8 cellular contexts compared by ENCODE assay signal in the genomic region with DNA sequence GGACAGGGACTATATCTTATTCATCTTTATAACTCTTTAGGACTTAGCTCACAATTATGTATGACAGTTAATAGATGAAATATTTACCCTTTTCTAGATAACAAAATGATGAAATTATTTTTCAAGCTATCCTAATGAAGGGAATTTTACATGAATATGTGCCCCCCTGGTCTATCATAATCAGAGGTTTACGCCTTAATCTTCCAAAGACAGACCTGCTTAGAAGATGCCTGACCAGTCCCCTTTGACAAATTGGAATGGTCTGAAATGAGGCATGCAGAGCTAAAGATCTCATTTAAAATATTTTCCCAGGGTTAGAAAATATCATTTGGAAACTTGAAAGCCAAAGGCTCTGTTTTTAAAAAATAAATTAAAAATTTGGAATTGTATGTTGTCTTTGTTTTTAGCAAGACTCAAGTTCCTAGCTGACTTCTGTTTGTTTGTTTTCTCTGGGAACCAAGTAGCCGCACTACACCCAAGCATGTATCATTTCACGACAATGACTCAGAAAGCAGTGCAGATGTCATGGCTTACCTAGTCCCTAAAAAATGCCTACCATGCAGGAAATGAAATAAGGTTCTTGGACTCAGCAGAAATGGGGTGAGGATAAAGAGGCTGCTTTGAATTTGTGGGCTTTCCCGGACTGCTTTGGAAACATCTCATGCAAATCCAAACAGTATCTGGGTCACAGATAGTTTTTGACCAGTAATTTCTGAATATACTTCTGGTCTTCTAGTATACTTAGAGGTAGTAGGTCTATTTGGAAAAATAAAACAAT.
DNase-seq lines count a peak whose midpoint lies in the region; ATAC-seq, FAIRE-seq and TF ChIP-seq lines count a peak whose summit lies in the region.

No MANE protein-coding gene starts in this region.

- H3K4me2 ChIP-seq in endothelial cell of umbilical vein (ENCODE audit: insufficient read depth, low read length), result peak overlapping the region; percentile 53

- H3K27ac ChIP-seq in HEK293 (ENCODE audit: extremely low read depth, low read depth, low read length), result no peak overlapping the region
- peak overlapping the region; percentile 82 for H3K27ac ChIP-seq in endothelial cell of umbilical vein (ENCODE audit: insufficient read depth, low read depth, low read length)
- peak overlapping the region in 1 of 2 donors; percentile 58 for H3K27ac ChIP-seq in uterus

- H3K4me3 ChIP-seq in HEK293 (ENCODE audit: low read depth, low read length), result no peak overlapping the region
- H3K4me3 ChIP-seq in endothelial cell of umbilical vein (replicated peaks in 1 of 3; ENCODE audit: insufficient read depth in 1 of 3, low read depth in 1 of 3, low read length in 3 of 3), result no peak overlapping the region
- H3K4me3 ChIP-seq in uterus, result no peak overlapping the region

- peak overlapping the region; percentile 49 for H3K4me3 Mint-ChIP-seq in stimulated activated effector memory CD8-positive, alpha-beta T cell treated with anti-CD3 and anti-CD28 coated beads, Interleukin-12 subunit alpha, Interleukin-12 subunit beta, amount 100 ng/mL, for 72 hours
- H3K4me3 Mint-ChIP-seq in nephron progenitor cell, result no peak overlapping the region

- H4K20me1 ChIP-seq in endothelial cell of umbilical vein (replicated peaks; ENCODE audit: control insufficient read depth, extremely low read depth, insufficient read depth, low read length), result no peaks in the 10 kb centered on the region

- H3K27me3 ChIP-seq in endothelial cell of umbilical vein (ENCODE audit: control insufficient read depth in 2 of 2, insufficient read depth in 2 of 2, low read length in 2 of 2) (no peaks in the 10 kb centered on the region), uterus (no peaks in the 10 kb centered on the region)

- CTCF ChIA-PET in HEK293 (lab: Yijun Ruan, JAX), result no interaction called here
- CTCF ChIA-PET in endothelial cell of umbilical vein (lab: Charles Lee), result interaction anchor here (1.0 kb wide), 1 partner anchor 15 kb away, joined by 4 read pairs; no protein-coding TSS in a partner anchor

- no peaks in the 10 kb centered on the region for H3K79me2 ChIP-seq in endothelial cell of umbilical vein (ENCODE audit: control insufficient read depth, insufficient read depth, low read length)

- H3K9me1 ChIP-seq in endothelial cell of umbilical vein (replicated peaks; ENCODE audit: control insufficient read depth, extremely low read depth, insufficient read depth, low read length), result no peaks in the 10 kb centered on the region

- dilution Hi-C loops in endothelial cell of umbilical vein (cut with MboI; ENCODE audit: extremely low pct_ligation_motif_present, low sequenced_read_pairs), result loop anchor here (25.0 kb wide), 1 partner anchor 154 kb away; the partner anchor contains the start of gene ZEB2

- TSS peak; percentile 34 for BruUV-seq in endothelial cell of umbilical vein (replicated peaks; lab: Mats Ljungman, UMichigan)

- peak overlapping the region; percentile 57 for H3K9ac ChIP-seq in endothelial cell of umbilical vein (replicated peaks; ENCODE audit: extremely low read depth, insufficient read depth, low read length)

- DNase-seq in NCI-H226, result peak; percentile 91
- DNase-seq in endothelial cell of umbilical vein (ENCODE audit: low read depth, low spot score), result peak; percentile 92
- DNase-seq in stimulated activated effector memory CD8-positive, alpha-beta T cell treated with anti-CD3 and anti-CD28 coated beads, Interleukin-12 subunit alpha, Interleukin-12 subunit beta, amount 100 ng/mL, for 72 hours (ENCODE audit: low spot score in 2 of 2), result peak in 1 of 2 donors; percentile 65
- DNase-seq in uterus, result no peak
- no peak for DNase-seq in NCI-H1105 (lab: John Stamatoyannopoulos, UW)
- DNase-seq in nephron progenitor cell, result no peak

- H3K36me3 ChIP-seq in HEK293 (ENCODE audit: control insufficient read depth in 2 of 2, insufficient read depth in 1 of 2, low read length in 2 of 2), result no peaks in the 10 kb centered on the region
- H3K36me3 ChIP-seq in endothelial cell of umbilical vein (ENCODE audit: control insufficient read depth in 2 of 2, extremely low read depth in 1 of 2, insufficient read depth in 2 of 2, low read length in 2 of 2), result no peaks in the 10 kb centered on the region
- no peaks in the 10 kb centered on the region for H3K36me3 ChIP-seq in uterus

- POLR2A ChIA-PET in HEK293 (lab: Yijun Ruan, JAX) (interaction anchor here (1.0 kb wide), 1 partner anchor 10 kb away, joined by 4 read pairs; no protein-coding TSS in a partner anchor), endothelial cell of umbilical vein (lab: Charles Lee) (no interaction called here)

- FAIRE-seq in endothelial cell of umbilical vein (lab: Jason Lieb, UNC), result peak; percentile 91

- H3K27me3 Mint-ChIP-seq in nephron progenitor cell (ENCODE audit: low read depth, poor library complexity), result peaks cover 4% of the 10 kb centered on the region

- H3K4me1 ChIP-seq in HEK293 (ENCODE audit: control insufficient read depth, insufficient read depth, low read length) (no peaks in the 10 kb centered on the region), endothelial cell of umbilical vein (ENCODE audit: control insufficient read depth, extremely low read depth, insufficient read depth, low read length) (peaks cover 15% of the 10 kb centered on the region), uterus (no peaks in the 10 kb centered on the region)

- TF ChIP-seq CTCF in HEK293 (tag by site-specific recombination; IDR thresholded peaks at IDR 0.05), result no peak
- TF ChIP-seq CTCF in endothelial cell of umbilical vein (IDR thresholded peaks at IDR 0.05; ENCODE audit: extremely low read depth in 1 of 2, insufficient read depth in 1 of 2, low read depth in 1 of 2, low read length in 2 of 2), result no peak
- TF ChIP-seq CTCF in uterus (IDR thresholded peaks at IDR 0.05), result no peak
- TF ChIP-seq CTCF in nephron progenitor cell (IDR thresholded peaks at IDR 0.05), result no peak

- peak; percentile 77 for ATAC-seq in GM18519 (IDR thresholded peaks at IDR 0.05; ENCODE audit: low FRiP score, unreplicated experiment)
- ATAC-seq in stimulated activated effector memory CD8-positive, alpha-beta T cell treated with anti-CD3 and anti-CD28 coated beads, Interleukin-12 subunit alpha, Interleukin-12 subunit beta, amount 100 ng/mL, for 72 hours, result peak; percentile 90

- H3K9me3 ChIP-seq in HEK293 (ENCODE audit: control insufficient read depth, insufficient read depth, low read depth, low read length), result no peaks in the 10 kb centered on the region
- H3K9me3 ChIP-seq in endothelial cell of umbilical vein (replicated peaks; ENCODE audit: control insufficient read depth, insufficient read depth, low read length), result no peaks in the 10 kb centered on the region
- no peaks in the 10 kb centered on the region for H3K9me3 ChIP-seq in uterus

- peaks cover 9% of the 10 kb centered on the region for H3K36me3 Mint-ChIP-seq in stimulated activated effector memory CD8-positive, alpha-beta T cell treated with anti-CD3 and anti-CD28 coated beads, Interleukin-12 subunit alpha, Interleukin-12 subunit beta, amount 100 ng/mL, for 72 hours
- peaks cover 5% of the 10 kb centered on the region for H3K36me3 Mint-ChIP-seq in nephron progenitor cell (ENCODE audit: low read depth)

- no peaks in the 10 kb centered on the region for H3K9me3 Mint-ChIP-seq in stimulated activated effector memory CD8-positive, alpha-beta T cell treated with anti-CD3 and anti-CD28 coated beads, Interleukin-12 subunit alpha, Interleukin-12 subunit beta, amount 100 ng/mL, for 72 hours
- peaks cover 5% of the 10 kb centered on the region for H3K9me3 Mint-ChIP-seq in nephron progenitor cell

- peaks cover 44% of the 10 kb centered on the region for H3K4me1 Mint-ChIP-seq in stimulated activated effector memory CD8-positive, alpha-beta T cell treated with anti-CD3 and anti-CD28 coated beads, Interleukin-12 subunit alpha, Interleukin-12 subunit beta, amount 100 ng/mL, for 72 hours
- peaks cover 28% of the 10 kb centered on the region for H3K4me1 Mint-ChIP-seq in nephron progenitor cell

- intact Hi-C loops in endothelial cell of umbilical vein (cut with micrococcal nuclease), result loop anchor here (1.0 to 10.0 kb wide), 6 partner anchors 8 to 1237 kb away; a partner anchor contains a TSS
- intact Hi-C loops in uterus (cut with DNase I; ENCODE audit: low total_unique reads), result no loop called here

- no peak overlapping the region for H2AFZ ChIP-seq in endothelial cell of umbilical vein (ENCODE audit: low read depth, low read length)

- TF ChIP-seq POLR2A in endothelial cell of umbilical vein (IDR thresholded peaks at IDR 0.05; ENCODE audit: low read depth, low read length) (no peak), uterus (IDR thresholded peaks at IDR 0.05) (no peak)

- H3K27ac Mint-ChIP-seq in stimulated activated effector memory CD8-positive, alpha-beta T cell treated with anti-CD3 and anti-CD28 coated beads, Interleukin-12 subunit alpha, Interleukin-12 subunit beta, amount 100 ng/mL, for 72 hours, result peak overlapping the region; percentile 96
- H3K27ac Mint-ChIP-seq in nephron progenitor cell, result no peak overlapping the region

TF ChIP-seq in endothelial cell of umbilical vein, 7 proteins besides CTCF, POLR2A, EP300 and RAD21:
- TF ChIP-seq EZH2 (IDR thresholded peaks at IDR 0.05; ENCODE audit: borderline replicate concordance, low read depth, low read length, severe bottlenecking) (no peak), MAX (IDR thresholded peaks at IDR 0.05; ENCODE audit: insufficient read depth, insufficient read length) (no peak), JUN (IDR thresholded peaks at IDR 0.05; ENCODE audit: borderline replicate concordance, insufficient read depth, insufficient read length, low read depth) (peak; percentile 98), MYC (IDR thresholded peaks at IDR 0.05; ENCODE audit: low read depth, low read length) (no peak), GATA2 (IDR thresholded peaks at IDR 0.05; ENCODE audit: insufficient read depth, insufficient read length, low read depth, low read length) (no peak), FOS (IDR thresholded peaks at IDR 0.05; ENCODE audit: borderline replicate concordance, insufficient read depth, low read length) (peak; percentile 89), POLR2AphosphoS5 (IDR thresholded peaks at IDR 0.05; ENCODE audit: insufficient read depth, low read depth, low read length) (peak; percentile 65)

Comparison
In these comparisons a context has a peak if more than half of its experiments do, and no peak if none do; other contexts are left out.
1. DNase-seq: peak in NCI-H226 (single experiment) and endothelial cell of umbilical vein (single experiment); none in uterus (0 of 2), NCI-H1105 (single experiment) and nephron progenitor cell (single experiment).